In genomic region chr12:71780207-71780822, GRCh38 we compare ENCODE assay signal across 8 cellular contexts. TPM values are rescaled to one million over a fixed set of nuclear protein-coding genes. Genes with fewer than 3 reads are reported as not detected.
A peak's percentile ranks its signal among the peaks of the same experiment; 100 is the strongest.
DNase-seq lines count a peak whose midpoint lies in the region; ATAC-seq lines count a peak whose summit lies in the region.

No MANE protein-coding gene starts in this region.

- H2BK5ac ChIP-seq in trophoblast cell (ENCODE audit: low read depth, low read length, poor library complexity): no peak overlapping the region
- H2BK5ac ChIP-seq in neuronal stem cell (ENCODE audit: low read length): no peak overlapping the region

- no peak overlapping the region for H3K23ac ChIP-seq in trophoblast cell (ENCODE audit: low read length)
- H3K23ac ChIP-seq in neuronal stem cell (ENCODE audit: low read depth, low read length, poor library complexity): no peak overlapping the region

- H3K27ac Mint-ChIP-seq in activated CD8-positive, alpha-beta memory T cell treated with anti-CD3 and anti-CD28 coated beads, Interleukin-2, amount 10 ng/mL, durations not matched to agents 7 days and 5 days: peak overlapping the region; percentile 67

- no peaks in the 10 kb centered on the region for H3K79me2 ChIP-seq in trophoblast cell (ENCODE audit: control insufficient read depth, insufficient read depth, low read length, poor library complexity)

- H4K91ac ChIP-seq in trophoblast cell (ENCODE audit: low read depth, low read length): no peak overlapping the region
- no peak overlapping the region for H4K91ac ChIP-seq in neuronal stem cell (ENCODE audit: low read depth, low read length, poor library complexity)

- H3K4me3 Mint-ChIP-seq in activated CD8-positive, alpha-beta memory T cell treated with anti-CD3 and anti-CD28 coated beads, Interleukin-2, amount 10 ng/mL, durations not matched to agents 7 days and 5 days: no peak overlapping the region
- no peak overlapping the region for H3K4me3 Mint-ChIP-seq in activated T-cell treated with anti-CD3 and anti-CD28 coated beads, Interleukin-2, amount 50 U/mL, for 4 hours

- H3K4me2 ChIP-seq in trophoblast cell (ENCODE audit: low read length): no peak overlapping the region
- no peak overlapping the region for H3K4me2 ChIP-seq in neuronal stem cell (ENCODE audit: insufficient read depth, low read length, poor library complexity, severe bottlenecking)

- no peak overlapping the region for H2BK15ac ChIP-seq in neuronal stem cell (ENCODE audit: low read length)

- DNase-seq in activated CD8-positive, alpha-beta memory T cell treated with anti-CD3 and anti-CD28 coated beads, Interleukin-2, amount 10 ng/mL, durations not matched to agents 7 days and 5 days: peak; percentile 52
- no peak for DNase-seq in activated CD8-positive, alpha-beta memory T cell treated with anti-CD3 and anti-CD28 coated beads, Interleukin-2, amount 50 U/mL, for 48 hours
- DNase-seq in NCI-H774 (lab: John Stamatoyannopoulos, UW) (peak; percentile 23), fibroblast of the conjunctiva (ENCODE audit: low read depth) (peak; percentile 24), trophoblast cell (peak; percentile 40 to 74), neuronal stem cell (ENCODE audit: low spot score) (no peak)
- DNase-seq in activated T-cell treated with anti-CD3 and anti-CD28 coated beads, Interleukin-2, amount 50 U/mL, for 4 hours: peak; percentile 27

- no peak overlapping the region for H3K18ac ChIP-seq in trophoblast cell (ENCODE audit: low read length)
- H3K18ac ChIP-seq in neuronal stem cell (ENCODE audit: low read length): no peak overlapping the region

- no peak overlapping the region for H3K14ac ChIP-seq in trophoblast cell (ENCODE audit: low read length)
- no peak overlapping the region for H3K14ac ChIP-seq in neuronal stem cell (ENCODE audit: low read length)

- ATAC-seq in activated CD8-positive, alpha-beta memory T cell treated with anti-CD3 and anti-CD28 coated beads, Interleukin-2, amount 10 ng/mL, durations not matched to agents 7 days and 5 days: peak; percentile 39
- peak; percentile 67 for ATAC-seq in HG02642 (IDR thresholded peaks at IDR 0.05; ENCODE audit: poor library complexity, unreplicated experiment)
- peak; percentile 34 to 41 for ATAC-seq in activated T-cell treated with anti-CD3 and anti-CD28 coated beads, Interleukin-2, amount 50 U/mL, for 4 hours

- H3K9me3 Mint-ChIP-seq in activated CD8-positive, alpha-beta memory T cell treated with anti-CD3 and anti-CD28 coated beads, Interleukin-2, amount 10 ng/mL, durations not matched to agents 7 days and 5 days (ENCODE audit: low read depth): no peaks in the 10 kb centered on the region
- H3K9me3 Mint-ChIP-seq in activated T-cell treated with anti-CD3 and anti-CD28 coated beads, Interleukin-2, amount 50 U/mL, for 4 hours: no peaks in the 10 kb centered on the region

- H3K4me1 ChIP-seq in trophoblast cell (ENCODE audit: control insufficient read depth in 1 of 2, insufficient read depth in 2 of 2, low read length in 2 of 2): no peaks in the 10 kb centered on the region
- no peaks in the 10 kb centered on the region for H3K4me1 ChIP-seq in neuronal stem cell (ENCODE audit: control insufficient read depth in 2 of 2, insufficient read depth in 1 of 2, low read depth in 1 of 2, low read length in 2 of 2)

- H3K9me3 ChIP-seq in trophoblast cell (ENCODE audit: insufficient read depth, low read depth, low read length): no peaks in the 10 kb centered on the region
- H3K9me3 ChIP-seq in neuronal stem cell (replicated peaks in 1 of 2; ENCODE audit: control insufficient read depth in 2 of 2, insufficient read depth in 1 of 2, low read depth in 1 of 2, low read length in 2 of 2): no peaks in the 10 kb centered on the region

- H3K27me3 ChIP-seq in trophoblast cell (ENCODE audit: insufficient read depth, low read length) (no peaks in the 10 kb centered on the region), neuronal stem cell (ENCODE audit: control insufficient read depth in 3 of 3, insufficient read depth in 3 of 3, low read depth in 1 of 3, low read length in 3 of 3) (no peaks in the 10 kb centered on the region)

- H2AK5ac ChIP-seq in trophoblast cell (ENCODE audit: low read length) (no peak overlapping the region), neuronal stem cell (ENCODE audit: low read depth, low read length) (no peak overlapping the region)

- H2BK120ac ChIP-seq in trophoblast cell (ENCODE audit: insufficient read depth, low read length, poor library complexity) (no peak overlapping the region), neuronal stem cell (ENCODE audit: low read depth, low read length) (no peak overlapping the region)

- H3K79me1 ChIP-seq in trophoblast cell (ENCODE audit: low read length) (no peaks in the 10 kb centered on the region), neuronal stem cell (ENCODE audit: low read depth, low read length) (no peaks in the 10 kb centered on the region)

- peaks cover 4% of the 10 kb centered on the region for H3K4me1 Mint-ChIP-seq in activated CD8-positive, alpha-beta memory T cell treated with anti-CD3 and anti-CD28 coated beads, Interleukin-2, amount 10 ng/mL, durations not matched to agents 7 days and 5 days
- peaks cover 6% of the 10 kb centered on the region for H3K4me1 Mint-ChIP-seq in activated T-cell treated with anti-CD3 and anti-CD28 coated beads, Interleukin-2, amount 50 U/mL, for 4 hours (ENCODE audit: low read depth)

- no CpG with 5 or more reads among the region's 3 CpGs for WGBS in trophoblast cell (ENCODE audit: extremely low coverage, insufficient coverage, insufficient read length)
- WGBS in neuronal stem cell (ENCODE audit: extremely low coverage in 2 of 2, insufficient read length in 2 of 2, insufficient replicate concordance in 1 of 2), 2 donors: no CpG with 5 or more reads among the region's 3 CpGs

- no peak overlapping the region for H4K12ac ChIP-seq in trophoblast cell (ENCODE audit: low read depth, low read length)

- H3K27ac ChIP-seq in trophoblast cell (ENCODE audit: low read depth, low read length) (no peak overlapping the region), neuronal stem cell (replicated peaks; ENCODE audit: low read length) (no peak overlapping the region)

- H3K9ac ChIP-seq in trophoblast cell (ENCODE audit: low read length) (no peak overlapping the region), neuronal stem cell (ENCODE audit: low read depth, low read length, poor library complexity) (no peak overlapping the region)

- H3K4me3 ChIP-seq in trophoblast cell (ENCODE audit: low read depth, low read length) (no peak overlapping the region), neuronal stem cell (ENCODE audit: low read length in 2 of 2) (no peak overlapping the region)

- no peak overlapping the region for H3K4ac ChIP-seq in trophoblast cell (ENCODE audit: low read depth, low read length)
- H3K4ac ChIP-seq in neuronal stem cell (ENCODE audit: low read length): no peak overlapping the region

- H4K8ac ChIP-seq in trophoblast cell (ENCODE audit: low read depth, low read length): no peak overlapping the region
- no peak overlapping the region for H4K8ac ChIP-seq in neuronal stem cell (ENCODE audit: low read depth, low read length)

- H3K36me3 Mint-ChIP-seq in activated CD8-positive, alpha-beta memory T cell treated with anti-CD3 and anti-CD28 coated beads, Interleukin-2, amount 10 ng/mL, durations not matched to agents 7 days and 5 days: peaks cover 20% of the 10 kb centered on the region
- H3K36me3 Mint-ChIP-seq in activated T-cell treated with anti-CD3 and anti-CD28 coated beads, Interleukin-2, amount 50 U/mL, for 4 hours (ENCODE audit: insufficient read depth): peaks cover 25% of the 10 kb centered on the region

- no peak overlapping the region for H2BK12ac ChIP-seq in trophoblast cell (ENCODE audit: low read length)
- no peak overlapping the region for H2BK12ac ChIP-seq in neuronal stem cell (ENCODE audit: low read length)

- no peak overlapping the region for H2AFZ ChIP-seq in trophoblast cell (ENCODE audit: insufficient read depth, low read length, poor library complexity)
- H2AFZ ChIP-seq in neuronal stem cell (ENCODE audit: low read length): no peak overlapping the region

- H3K36me3 ChIP-seq in trophoblast cell (ENCODE audit: control insufficient read depth in 1 of 2, insufficient read depth in 2 of 2, low read length in 2 of 2) (peaks cover under 1 to 5% of the 10 kb centered on the region in 2 experiments), neuronal stem cell (replicated peaks in 1 of 2; ENCODE audit: control insufficient read depth in 2 of 2, insufficient read depth in 2 of 2, low read length in 2 of 2) (peaks cover 3 to 85% of the 10 kb centered on the region in 2 donors)

- no peaks in the 10 kb centered on the region for H3K27me3 Mint-ChIP-seq in activated CD8-positive, alpha-beta memory T cell treated with anti-CD3 and anti-CD28 coated beads, Interleukin-2, amount 10 ng/mL, durations not matched to agents 7 days and 5 days
- H3K27me3 Mint-ChIP-seq in activated T-cell treated with anti-CD3 and anti-CD28 coated beads, Interleukin-2, amount 50 U/mL, for 4 hours (ENCODE audit: low read depth): no peaks in the 10 kb centered on the region

- CTCF ChIA-PET in activated CD8-positive, alpha-beta memory T cell treated with anti-CD3 and anti-CD28 coated beads, Interleukin-2, amount 10 ng/mL, durations not matched to agents 7 days and 5 days (lab: Charles Lee): interaction anchor here (0.7 to 2.4 kb wide), 17 partner anchors 8 to 79 kb away, joined by 3 to 31 read pairs (median 4); partner anchors contain the start of genes RAB21 and TBC1D15

RNA-seq across cellular contexts. Expression of gene RAB21, which starts 25.7 kb away (rescaled TPM):
- 10 to 100 TPM; 48.9 to 71.4 TPM for total RNA-seq in activated CD8-positive, alpha-beta memory T cell treated with anti-CD3 and anti-CD28 coated beads, Interleukin-2, amount 10 ng/mL, durations not matched to agents 7 days and 5 days
- total RNA-seq in activated T-cell treated with anti-CD3 and anti-CD28 coated beads, Interleukin-2, amount 50 U/mL, for 4 hours: 10 to 100 TPM; 90.5 to 97.5 (median 92.4) TPM
- 39.0 and 39.6 TPM in 2 replicates for polyA plus RNA-seq in trophoblast cell (2013)
- 34.7 TPM for polyA plus RNA-seq in neuronal stem cell (2013, experiment 1 of 2)
- 36.2 TPM for polyA plus RNA-seq in neuronal stem cell (2013, experiment 2 of 2)

RNA-seq across cellular contexts. Expression of gene TBC1D15, which starts 59.2 kb away (rescaled TPM):
- total RNA-seq in activated CD8-positive, alpha-beta memory T cell treated with anti-CD3 and anti-CD28 coated beads, Interleukin-2, amount 10 ng/mL, durations not matched to agents 7 days and 5 days: 10 to 100 TPM; 41.5 to 44.9 TPM
- 10 to 100 TPM; 26.2 to 31.2 (median 30.7) TPM for total RNA-seq in activated T-cell treated with anti-CD3 and anti-CD28 coated beads, Interleukin-2, amount 50 U/mL, for 4 hours
- polyA plus RNA-seq in trophoblast cell (2013): 23.4 and 24.5 TPM in 2 replicates
- 26.4 TPM for polyA plus RNA-seq in neuronal stem cell (2013, experiment 1 of 2)
- polyA plus RNA-seq in neuronal stem cell (2013, experiment 2 of 2): 26.6 TPM

Comparison
In these comparisons a context has a peak if more than half of its experiments do, and no peak if none do; other contexts are left out.
1. DNase-seq: peak in activated CD8-positive, alpha-beta memory T cell treated with anti-CD3 and anti-CD28 coated beads, Interleukin-2, amount 10 ng/mL, durations not matched to agents 7 days and 5 days (single experiment), NCI-H774 (single experiment), activated T-cell treated with anti-CD3 and anti-CD28 coated beads, Interleukin-2, amount 50 U/mL, for 4 hours (single experiment), fibroblast of the conjunctiva (single experiment) and trophoblast cell (2 of 2); none in activated CD8-positive, alpha-beta memory T cell treated with anti-CD3 and anti-CD28 coated beads, Interleukin-2, amount 50 U/mL, for 48 hours (single experiment) and neuronal stem cell (single experiment).
2. Peak in every context shown above with its lines, with median percentiles within 50 percentile points of each other: ATAC-seq.